In the genomic region with DNA sequence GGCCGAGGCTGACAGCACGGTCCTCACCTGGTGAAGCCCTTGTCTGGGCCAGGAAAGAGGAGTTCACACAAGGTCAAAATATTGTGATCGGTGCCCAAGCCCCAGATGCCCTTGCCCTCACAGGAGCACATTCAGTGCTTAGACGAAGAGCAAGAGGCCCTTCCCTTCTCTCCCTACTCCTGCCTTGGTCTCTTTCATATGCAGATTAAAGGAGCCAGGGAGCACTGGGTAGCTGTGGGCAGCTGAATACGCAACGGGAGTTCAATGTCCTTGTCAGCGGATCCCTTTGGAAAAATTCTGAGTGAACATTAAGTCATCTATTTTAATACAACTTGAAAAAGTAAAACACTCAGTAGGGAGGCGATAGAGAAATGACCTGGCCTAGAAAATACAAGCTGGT, we compare ENCODE assay signal across 1 cellular context.
TF ChIP-seq lines count a peak whose summit lies in the region.

No MANE protein-coding gene starts in this region.

TF ChIP-seq in GM23338, 12 proteins besides CTCF, POLR2A, EP300 and RAD21 (continued from another document):
- TF ChIP-seq, protein P1, sequence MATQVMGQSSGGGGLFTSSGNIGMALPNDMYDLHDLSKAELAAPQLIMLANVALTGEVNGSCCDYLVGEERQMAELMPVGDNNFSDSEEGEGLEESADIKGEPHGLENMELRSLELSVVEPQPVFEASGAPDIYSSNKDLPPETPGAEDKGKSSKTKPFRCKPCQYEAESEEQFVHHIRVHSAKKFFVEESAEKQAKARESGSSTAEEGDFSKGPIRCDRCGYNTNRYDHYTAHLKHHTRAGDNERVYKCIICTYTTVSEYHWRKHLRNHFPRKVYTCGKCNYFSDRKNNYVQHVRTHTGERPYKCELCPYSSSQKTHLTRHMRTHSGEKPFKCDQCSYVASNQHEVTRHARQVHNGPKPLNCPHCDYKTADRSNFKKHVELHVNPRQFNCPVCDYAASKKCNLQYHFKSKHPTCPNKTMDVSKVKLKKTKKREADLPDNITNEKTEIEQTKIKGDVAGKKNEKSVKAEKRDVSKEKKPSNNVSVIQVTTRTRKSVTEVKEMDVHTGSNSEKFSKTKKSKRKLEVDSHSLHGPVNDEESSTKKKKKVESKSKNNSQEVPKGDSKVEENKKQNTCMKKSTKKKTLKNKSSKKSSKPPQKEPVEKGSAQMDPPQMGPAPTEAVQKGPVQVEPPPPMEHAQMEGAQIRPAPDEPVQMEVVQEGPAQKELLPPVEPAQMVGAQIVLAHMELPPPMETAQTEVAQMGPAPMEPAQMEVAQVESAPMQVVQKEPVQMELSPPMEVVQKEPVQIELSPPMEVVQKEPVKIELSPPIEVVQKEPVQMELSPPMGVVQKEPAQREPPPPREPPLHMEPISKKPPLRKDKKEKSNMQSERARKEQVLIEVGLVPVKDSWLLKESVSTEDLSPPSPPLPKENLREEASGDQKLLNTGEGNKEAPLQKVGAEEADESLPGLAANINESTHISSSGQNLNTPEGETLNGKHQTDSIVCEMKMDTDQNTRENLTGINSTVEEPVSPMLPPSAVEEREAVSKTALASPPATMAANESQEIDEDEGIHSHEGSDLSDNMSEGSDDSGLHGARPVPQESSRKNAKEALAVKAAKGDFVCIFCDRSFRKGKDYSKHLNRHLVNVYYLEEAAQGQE (IDR thresholded peaks at IDR 0.05; ENCODE audit: unreplicated experiment), result no peak
- TF ChIP-seq ZNF462 (CRISPR knock-in tag; IDR thresholded peaks at IDR 0.05) (no peak), CREB1 (CRISPR knock-in tag; IDR thresholded peaks at IDR 0.05; ENCODE audit: low read depth) (no peak)
TF ChIP-seq in GM23338: peak in this region for 0.
